25 cellular contexts compared by ENCODE assay signal in the genomic region with DNA sequence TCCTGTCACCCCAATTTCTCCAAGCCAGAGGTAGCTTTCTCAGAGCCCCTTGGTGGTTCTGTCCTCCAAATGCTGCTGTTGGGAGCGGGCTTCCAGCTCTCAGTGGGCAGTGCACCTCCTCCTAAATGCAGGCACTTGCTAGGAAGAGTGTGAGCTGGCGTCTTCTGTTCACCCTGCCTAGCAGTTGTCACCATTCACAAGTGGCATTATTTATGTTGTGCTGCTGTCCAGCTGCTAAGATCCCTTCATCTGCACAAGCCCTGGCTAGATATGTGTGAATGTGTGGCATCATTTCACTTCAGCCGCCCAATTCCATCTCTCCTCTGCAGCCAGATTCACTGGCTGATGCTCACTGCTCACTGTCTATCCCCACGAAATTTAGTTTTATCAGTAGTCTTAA.
"Had no signal": no experiment of that assay in that cellular context is flagged by ENCODE, and none has a peak within 500 bp of the region (broad histone marks: within the 10 kb centered on the region; RNA-seq: fewer than 3 reads in every experiment).

No MANE protein-coding gene starts in this region.

- H3K4me1 ChIP-seq: colonic mucosa, right lobe of liver, thyroid gland, vagina had no signal

- H3K27ac ChIP-seq: colonic mucosa, neural progenitor cell, right lobe of liver, thyroid gland, vagina had no signal

- DNase-seq: colonic mucosa; effector memory CD8-positive, alpha-beta T cell; hypothalamus; immature natural killer cell; left lung; mammary epithelial cell; mesendoderm; midbrain; naive thymus-derived CD4-positive, alpha-beta T cell; nucleus accumbens; posterior cingulate gyrus; retina; right lobe of liver; stimulated activated CD4-positive, alpha-beta T cell treated with anti-CD3 and anti-CD28 coated beads, Interleukin-12 subunit alpha, Interleukin-12 subunit beta, amount 100 ng/mL, for 4 hours; stimulated activated CD4-positive, alpha-beta T cell treated with anti-CD3 and anti-CD28 coated beads, Interleukin-1b, Interleukin-23, amount 100 ng/mL, for 48 hours; stimulated activated CD4-positive, alpha-beta T cell treated with anti-CD3 and anti-CD28 coated beads, Interleukin-4, amount 100 ng/mL, for 1 hour; stimulated activated CD8-positive, alpha-beta memory T cell treated with anti-CD3 and anti-CD28 coated beads, Interleukin-4, amount 100 ng/mL, for 48 hours; stimulated activated naive CD4-positive, alpha-beta T cell; stimulated activated naive CD8-positive, alpha-beta T cell treated with anti-CD3 and anti-CD28 coated beads, Interleukin-15, amount 100 ng/mL, for 72 hours; thyroid gland; trophoblast cell had no signal

- H3K4me3 Mint-ChIP-seq: effector memory CD8-positive, alpha-beta T cell; immature natural killer cell; naive thymus-derived CD4-positive, alpha-beta T cell; nephron; neural progenitor cell; stimulated activated naive CD8-positive, alpha-beta T cell treated with anti-CD3 and anti-CD28 coated beads, Interleukin-15, amount 100 ng/mL, for 72 hours had no signal

- H3K9ac ChIP-seq: neural progenitor cell had no signal

- H3K27me3 ChIP-seq: colonic mucosa, left lung, neural progenitor cell, right lobe of liver, thyroid gland, vagina had no signal

- H3K4me2 ChIP-seq: neural progenitor cell, smooth muscle cell had no signal

- H3K27me3 Mint-ChIP-seq: effector memory CD8-positive, alpha-beta T cell; naive thymus-derived CD4-positive, alpha-beta T cell; stimulated activated naive CD8-positive, alpha-beta T cell treated with anti-CD3 and anti-CD28 coated beads, Interleukin-15, amount 100 ng/mL, for 72 hours had no signal

- H3K27ac Mint-ChIP-seq: immature natural killer cell; nephron; neural progenitor cell; stimulated activated naive CD8-positive, alpha-beta T cell treated with anti-CD3 and anti-CD28 coated beads, Interleukin-15, amount 100 ng/mL, for 72 hours had no signal

- H3K4me3 ChIP-seq: colonic mucosa, left lung, neural progenitor cell, right lobe of liver, smooth muscle cell, thyroid gland, vagina had no signal

- H2AFZ ChIP-seq: neural progenitor cell had no signal

- H3K36me3 ChIP-seq: colonic mucosa, neural progenitor cell had no signal

- H3K9me3 Mint-ChIP-seq: effector memory CD8-positive, alpha-beta T cell; immature natural killer cell; naive thymus-derived CD4-positive, alpha-beta T cell; neural progenitor cell; stimulated activated naive CD8-positive, alpha-beta T cell treated with anti-CD3 and anti-CD28 coated beads, Interleukin-15, amount 100 ng/mL, for 72 hours had no signal

- H3K4me1 Mint-ChIP-seq: immature natural killer cell; stimulated activated naive CD8-positive, alpha-beta T cell treated with anti-CD3 and anti-CD28 coated beads, Interleukin-15, amount 100 ng/mL, for 72 hours had no signal

- H3K9me3 ChIP-seq: colonic mucosa, left lung, right lobe of liver, thyroid gland, vagina had no signal
